In the genomic region with DNA sequence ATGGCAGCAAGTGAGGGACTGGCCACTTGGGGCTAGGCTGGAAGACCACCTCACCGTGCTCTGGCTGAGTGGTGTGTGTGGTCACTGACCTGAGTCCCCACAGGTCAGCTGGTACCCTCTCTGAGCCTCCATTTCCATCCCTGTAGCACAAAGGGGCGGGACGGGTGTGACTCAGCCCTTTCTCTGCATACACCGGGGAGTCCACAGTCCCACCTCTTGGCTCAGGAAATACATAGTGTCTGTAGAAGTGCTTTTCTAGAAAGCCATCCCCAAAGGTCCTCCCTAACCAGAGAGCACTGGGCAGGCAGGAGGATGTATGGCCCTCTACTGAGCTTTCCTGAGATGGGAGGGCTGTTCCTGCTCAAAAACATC, we compare ENCODE assay signal across 24 cellular contexts. TPM values are rescaled to one million over a fixed set of nuclear protein-coding genes. Genes with fewer than 3 reads are reported as not detected.
A peak's percentile ranks its signal among the peaks of the same experiment; 100 is the strongest.
DNase-seq lines count a peak whose midpoint lies in the region; ATAC-seq, FAIRE-seq and TF ChIP-seq lines count a peak whose summit lies in the region.
"Had no signal": no experiment of that assay in that cellular context is flagged by ENCODE, and none has a peak within 500 bp of the region (broad histone marks: within the 10 kb centered on the region; RNA-seq: fewer than 3 reads in every experiment).

No MANE protein-coding gene starts in this region.

- H3K9me3 ChIP-seq in breast epithelium: no peaks in the 10 kb centered on the region
- H3K9me3 ChIP-seq: esophagus squamous epithelium, left lung, suprapubic skin had no signal

- CTCF ChIA-PET in MCF 10A (lab: Yijun Ruan, JAX): interaction anchor here (0.6 kb wide), 1 partner anchor 554 kb away, joined by 5 read pairs; no protein-coding TSS in a partner anchor

- H3K27me3 ChIP-seq in breast epithelium (peaks cover 0 to 42% of the 10 kb centered on the region in 2 donors), bronchial epithelial cell (ENCODE audit: control insufficient read depth, insufficient read depth, low read length) (no peaks in the 10 kb centered on the region)

- DNase-seq in MCF 10A (ENCODE audit: unreplicated experiment): peak; percentile 63
- DNase-seq in breast epithelium (ENCODE audit: low spot score in 2 of 2): no peak
- DNase-seq in HTR-8/SVneo (ENCODE audit: insufficient read length, low spot score): peak; percentile 36
- DNase-seq in bronchial epithelial cell (ENCODE audit: low read depth): peak; percentile 80
- no peak for DNase-seq in stimulated activated effector memory CD8-positive, alpha-beta T cell treated with anti-CD3 and anti-CD28 coated beads, Interleukin-12 subunit alpha, Interleukin-12 subunit beta, amount 100 ng/mL, for 72 hours (ENCODE audit: low spot score in 2 of 2)
- no peak for DNase-seq in NK-92 treated with Interleukin-12 subunit alpha and Interleukin-12 subunit beta, amount 100 ng/mL, for 24 hours (lab: John Stamatoyannopoulos, UW)
- no peak for DNase-seq in SW 1271 (lab: John Stamatoyannopoulos, UW)
- DNase-seq: activated effector memory CD4-positive, alpha-beta T cell treated with Interleukin-2 at 50 U/mL for 16 hours; amygdala; CD4-positive, alpha-beta T cell; DMS79; effector CD4-positive, alpha-beta T cell; esophagus squamous epithelium; left lung; NCI-H1105 treated with DMSO at 0.1 percent for 48 hours; NCI-H2107; T-helper 9 cell had no signal

- H3K4me1 ChIP-seq in breast epithelium: no peaks in the 10 kb centered on the region
- H3K4me1 ChIP-seq: left lung had no signal

- POLR2A ChIA-PET in MCF 10A (lab: Yijun Ruan, JAX): interaction anchor here (0.6 to 0.8 kb wide), 2 partner anchors 24 to 115 kb away, joined by 3 to 4 read pairs; no protein-coding TSS in a partner anchor

- FAIRE-seq in HTR-8/SVneo (lab: Jason Lieb, UNC) (peak; percentile 16), bronchial epithelial cell (lab: Jason Lieb, UNC) (peak; percentile 94)

- BruUV-seq in MCF 10A (replicated peaks; lab: Mats Ljungman, UMichigan): no TSS peak

- peaks cover 43% of the 10 kb centered on the region for H3K4me1 Mint-ChIP-seq in MCF 10A (ENCODE audit: insufficient read depth, unreplicated experiment)
- H3K4me1 Mint-ChIP-seq in stimulated activated effector memory CD8-positive, alpha-beta T cell treated with anti-CD3 and anti-CD28 coated beads, Interleukin-12 subunit alpha, Interleukin-12 subunit beta, amount 100 ng/mL, for 72 hours: peaks cover 17% of the 10 kb centered on the region

- no peak overlapping the region for H3K4me3 ChIP-seq in breast epithelium
- no peak overlapping the region for H3K4me3 ChIP-seq in bronchial epithelial cell (ENCODE audit: low read depth, low read length)
- H3K4me3 ChIP-seq: esophagus squamous epithelium, left lung, SK-N-MC, suprapubic skin had no signal

- H3K4me3 Mint-ChIP-seq in MCF 10A (ENCODE audit: unreplicated experiment): no peak overlapping the region
- H3K4me3 Mint-ChIP-seq in stimulated activated effector memory CD8-positive, alpha-beta T cell treated with anti-CD3 and anti-CD28 coated beads, Interleukin-12 subunit alpha, Interleukin-12 subunit beta, amount 100 ng/mL, for 72 hours: no peak overlapping the region
- H3K4me3 Mint-ChIP-seq: CD4-positive, alpha-beta T cell; central memory CD8-positive, alpha-beta T cell had no signal

- peak overlapping the region; percentile 53 for H3K27ac Mint-ChIP-seq in MCF 10A (ENCODE audit: low read depth, unreplicated experiment)
- peak overlapping the region; percentile 32 for H3K27ac Mint-ChIP-seq in stimulated activated effector memory CD8-positive, alpha-beta T cell treated with anti-CD3 and anti-CD28 coated beads, Interleukin-12 subunit alpha, Interleukin-12 subunit beta, amount 100 ng/mL, for 72 hours
- H3K27ac Mint-ChIP-seq: CD4-positive, alpha-beta T cell had no signal

- no peak overlapping the region for H3K27ac ChIP-seq in breast epithelium
- H3K27ac ChIP-seq: esophagus squamous epithelium, left lung, SK-N-MC, suprapubic skin had no signal

- H3K9me3 Mint-ChIP-seq in MCF 10A (ENCODE audit: unreplicated experiment): no peaks in the 10 kb centered on the region
- no peaks in the 10 kb centered on the region for H3K9me3 Mint-ChIP-seq in stimulated activated effector memory CD8-positive, alpha-beta T cell treated with anti-CD3 and anti-CD28 coated beads, Interleukin-12 subunit alpha, Interleukin-12 subunit beta, amount 100 ng/mL, for 72 hours
- H3K9me3 Mint-ChIP-seq: CD4-positive, alpha-beta T cell; central memory CD8-positive, alpha-beta T cell had no signal

- intact Hi-C loops in MCF 10A (cut with micrococcal nuclease) (no loop called here), breast epithelium (cut with DNase I; ENCODE audit: low total_unique reads) (no loop called here)

- no peak for ATAC-seq in stimulated activated effector memory CD8-positive, alpha-beta T cell treated with anti-CD3 and anti-CD28 coated beads, Interleukin-12 subunit alpha, Interleukin-12 subunit beta, amount 100 ng/mL, for 72 hours
- no peak for ATAC-seq in GM21423 (IDR thresholded peaks at IDR 0.05; ENCODE audit: unreplicated experiment)
- ATAC-seq: left lung had no signal

- H3K36me3 ChIP-seq in breast epithelium (no peaks in the 10 kb centered on the region), bronchial epithelial cell (ENCODE audit: control insufficient read depth, insufficient read depth, low read length) (peaks cover 4% of the 10 kb centered on the region)
- H3K36me3 ChIP-seq: esophagus squamous epithelium, left lung, suprapubic skin had no signal

- TF ChIP-seq CTCF in MCF 10A (IDR thresholded peaks at IDR 0.05; ENCODE audit: unreplicated experiment) (no peak), breast epithelium (IDR thresholded peaks at IDR 0.05) (no peak), bronchial epithelial cell (IDR thresholded peaks at IDR 0.05; ENCODE audit: insufficient read depth, low read length, severe bottlenecking) (no peak)

- no peaks in the 10 kb centered on the region for H3K27me3 Mint-ChIP-seq in MCF 10A (ENCODE audit: insufficient read depth, unreplicated experiment)
- H3K27me3 Mint-ChIP-seq: CD4-positive, alpha-beta T cell had no signal

- TF ChIP-seq POLR2A in breast epithelium (IDR thresholded peaks at IDR 0.05): no peak

- peaks cover 6% of the 10 kb centered on the region for H3K36me3 Mint-ChIP-seq in MCF 10A (ENCODE audit: insufficient read depth, unreplicated experiment)
- no peaks in the 10 kb centered on the region for H3K36me3 Mint-ChIP-seq in stimulated activated effector memory CD8-positive, alpha-beta T cell treated with anti-CD3 and anti-CD28 coated beads, Interleukin-12 subunit alpha, Interleukin-12 subunit beta, amount 100 ng/mL, for 72 hours

RNA-seq across cellular contexts. Expression of gene WNT7A, which starts 27.2 kb away (rescaled TPM):
- 0.47 and 0.61 TPM in 2 replicates for total RNA-seq in MCF 10A (2022)
- total RNA-seq in breast epithelium: not detected
- total RNA-seq in bronchial epithelial cell: 7.9 and 13.4 TPM in 2 replicates
- total RNA-seq: glomerular endothelial cell, LHCN-M2, pulmonary artery endothelial cell had no signal

Comparison
In these comparisons a context has a peak if more than half of its experiments do, and no peak if none do; other contexts are left out.
1. DNase-seq: peak in MCF 10A (single experiment), HTR-8/SVneo (single experiment) and bronchial epithelial cell (single experiment); none in breast epithelium (0 of 2), stimulated activated effector memory CD8-positive, alpha-beta T cell treated with anti-CD3 and anti-CD28 coated beads, Interleukin-12 subunit alpha, Interleukin-12 subunit beta, amount 100 ng/mL, for 72 hours (0 of 2), NK-92 treated with Interleukin-12 subunit alpha and Interleukin-12 subunit beta, amount 100 ng/mL, for 24 hours (single experiment) and SW 1271 (0 of 2).